8 cellular contexts compared by ENCODE assay signal in the genomic region with DNA sequence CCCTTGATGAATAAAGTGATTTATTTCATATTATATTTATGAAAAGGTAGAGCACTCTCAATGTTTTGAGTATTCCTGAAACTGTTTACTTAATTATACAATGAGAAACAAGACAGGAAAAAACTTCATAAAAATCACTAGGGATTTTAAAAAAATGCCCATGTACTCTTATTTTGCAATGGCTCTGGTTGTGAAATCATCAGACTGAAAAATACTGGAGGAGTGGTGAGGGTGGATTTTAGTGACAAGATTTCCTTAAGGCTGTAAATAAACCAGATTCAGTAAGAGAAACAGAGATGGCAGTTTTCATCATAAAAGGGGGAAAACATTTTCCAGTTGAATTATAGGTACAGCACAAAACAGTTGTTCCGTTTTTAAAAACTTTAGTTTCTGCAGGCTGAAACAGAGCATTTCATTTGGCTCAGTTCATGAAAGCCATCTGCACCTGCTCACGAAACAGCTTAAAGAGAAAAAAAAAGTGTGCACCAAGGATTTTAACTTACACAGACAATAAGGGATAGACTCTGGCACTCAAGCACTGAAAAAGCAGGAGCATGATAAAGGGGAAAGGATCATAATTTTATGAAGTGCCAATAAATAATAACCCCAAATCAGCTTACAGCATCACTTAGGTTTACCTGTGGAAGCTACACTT.
DNase-seq lines count a peak whose midpoint lies in the region; ATAC-seq and TF ChIP-seq lines count a peak whose summit lies in the region.

No MANE protein-coding gene starts in this region.

- DNase-seq in AG10803 (ENCODE audit: low read depth) (peak; percentile 56), LHCN-M2 (ENCODE audit: low read depth) (peak; percentile 47), cardiac fibroblast (ENCODE audit: low read depth in 2 of 2) (peak; percentile 71 to 74), natural killer cell (no peak), dedifferentiated amniotic fluid mesenchymal stem cell (ENCODE audit: extremely low spot score) (no peak), NCI-H1417 treated with DMSO at 0.1 percent for 48 hours (lab: John Stamatoyannopoulos, UW) (no peak), T1000 (lab: John Stamatoyannopoulos, UW) (no peak), medulla oblongata (ENCODE audit: extremely low spot score) (no peak)

- H3K4me3 Mint-ChIP-seq in natural killer cell: peak overlapping the region; percentile 87

- no peaks in the 10 kb centered on the region for H3K27me3 Mint-ChIP-seq in natural killer cell (ENCODE audit: low read depth in 2 of 2)

- TF ChIP-seq CTCF in AG10803 (conservative IDR thresholded peaks at IDR 0.05; ENCODE audit: low read length) (no peak), cardiac fibroblast (IDR thresholded peaks at IDR 0.05; ENCODE audit: low read depth, low read length) (no peak), natural killer cell (IDR thresholded peaks at IDR 0.05) (no peak)

- H3K4me1 Mint-ChIP-seq in natural killer cell: peaks cover 21 to 23% of the 10 kb centered on the region in 2 donors

- H3K27ac Mint-ChIP-seq in natural killer cell: peak overlapping the region; percentile 80 to 89

- ATAC-seq in natural killer cell: no peak

- intact Hi-C loops in natural killer cell (cut with micrococcal nuclease): loop anchor here (10.0 kb wide), 1 partner anchor 188 kb away; no protein-coding TSS in a partner anchor

- no peaks in the 10 kb centered on the region for H3K9me3 Mint-ChIP-seq in natural killer cell

- H3K4me3 ChIP-seq in AG10803 (ENCODE audit: low read length): no peak overlapping the region
- no peak overlapping the region for H3K4me3 ChIP-seq in cardiac fibroblast (replicated peaks in 1 of 2; ENCODE audit: low read depth in 2 of 2, low read length in 2 of 2)

- H3K36me3 Mint-ChIP-seq in natural killer cell: no peaks in the 10 kb centered on the region

Comparison
In these comparisons a context has a peak if more than half of its experiments do, and no peak if none do; other contexts are left out.
1. DNase-seq: peak in AG10803 (single experiment), LHCN-M2 (single experiment) and cardiac fibroblast (2 of 2); none in natural killer cell (single experiment), dedifferentiated amniotic fluid mesenchymal stem cell (single experiment), NCI-H1417 treated with DMSO at 0.1 percent for 48 hours (single experiment), T1000 (single experiment) and medulla oblongata (single experiment).